In the genomic region with DNA sequence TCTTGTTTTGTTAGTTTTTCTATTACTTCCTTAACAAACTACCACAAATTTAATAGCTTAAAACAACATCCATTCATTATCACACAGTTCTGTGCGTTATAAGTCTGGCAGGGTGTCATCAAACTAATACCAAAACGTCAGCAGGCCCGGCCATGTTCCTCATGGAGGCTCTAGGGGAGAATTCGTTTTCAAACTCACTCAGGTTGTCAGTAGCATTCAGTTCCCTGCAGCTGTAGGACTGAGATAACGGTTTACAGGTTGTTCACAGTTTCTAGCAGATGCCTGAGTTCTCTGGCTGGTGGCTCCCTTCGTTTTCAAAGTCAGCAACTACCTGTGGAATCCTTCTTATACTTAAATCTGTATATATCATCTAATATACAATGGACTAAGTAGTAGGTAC, we compare ENCODE assay signal across 28 cellular contexts.
"Had no signal": no experiment of that assay in that cellular context is flagged by ENCODE, and none has a peak within 500 bp of the region (broad histone marks: within the 10 kb centered on the region; RNA-seq: fewer than 3 reads in every experiment).

No MANE protein-coding gene starts in this region.

- H3K4me2 ChIP-seq: hepatocyte had no signal

- H3K36me3 ChIP-seq: cardiac muscle cell, left lung, transverse colon, uterus, WERI-Rb-1 had no signal

- DNase-seq: activated CD4-positive, alpha-beta T cell treated with anti-CD3 and anti-CD28 coated beads for 1 hour; activated CD8-positive, alpha-beta memory T cell treated with anti-CD3 and anti-CD28 coated beads for 24 hours; activated CD8-positive, alpha-beta memory T cell treated with anti-CD3 and anti-CD28 coated beads, Interleukin-2, amount 50 U/mL, for 4 hours; activated gamma-delta T cell; activated naive CD4-positive, alpha-beta T cell treated with anti-CD3 and anti-CD28 coated beads, Interleukin-2, amount 50 U/mL, for 16 hours; activated naive CD8-positive, alpha-beta T cell treated with anti-CD3 and anti-CD28 coated beads, Interleukin-2, amount 50 U/mL, for 24 hours; activated T-cell treated with anti-CD3 and anti-CD28 coated beads, Interleukin-2, amount 50 U/mL, for 24 hours; body of pancreas; effector CD8-positive, alpha-beta T cell; foreskin melanocyte; glutamatergic neuron; immature natural killer cell; kidney glomerular epithelial cell; left lung; naive thymus-derived CD4-positive, alpha-beta T cell; small intestine; stimulated activated CD4-positive, alpha-beta T cell treated with anti-CD3 and anti-CD28 coated beads, Interleukin-2, amount 100 ng/mL, for 24 hours; SW 1271; transverse colon; uterus; WERI-Rb-1 had no signal

- H3K79me2 ChIP-seq: hepatocyte, parathyroid adenoma had no signal

- H3K4me1 ChIP-seq: parathyroid adenoma, uterus had no signal

- H3K4me3 Mint-ChIP-seq: activated naive CD8-positive, alpha-beta T cell treated with anti-CD3 and anti-CD28 coated beads, Interleukin-2, amount 50 U/mL, for 24 hours; activated T-cell treated with anti-CD3 and anti-CD28 coated beads, Interleukin-2, amount 50 U/mL, for 24 hours; stimulated activated effector memory CD8-positive, alpha-beta T cell treated with anti-CD3 and anti-CD28 coated beads, Interleukin-12 subunit alpha, Interleukin-12 subunit beta, amount 100 ng/mL, for 72 hours had no signal

- ATAC-seq: activated naive CD8-positive, alpha-beta T cell treated with anti-CD3 and anti-CD28 coated beads, Interleukin-2, amount 50 U/mL, for 24 hours; body of pancreas; left lung; naive thymus-derived CD4-positive, alpha-beta T cell; sciatic nerve; stimulated activated effector memory CD8-positive, alpha-beta T cell treated with anti-CD3 and anti-CD28 coated beads, Interleukin-12 subunit alpha, Interleukin-12 subunit beta, amount 100 ng/mL, for 72 hours had no signal

- H3K36me3 Mint-ChIP-seq: immature natural killer cell had no signal

- H3K4me3 ChIP-seq: body of pancreas, cardiac muscle cell, hepatocyte, left lung, lung, transverse colon, uterus had no signal

- H3K27ac Mint-ChIP-seq: activated naive CD8-positive, alpha-beta T cell treated with anti-CD3 and anti-CD28 coated beads, Interleukin-2, amount 50 U/mL, for 24 hours; activated T-cell treated with anti-CD3 and anti-CD28 coated beads, Interleukin-2, amount 50 U/mL, for 24 hours; stimulated activated effector memory CD8-positive, alpha-beta T cell treated with anti-CD3 and anti-CD28 coated beads, Interleukin-12 subunit alpha, Interleukin-12 subunit beta, amount 100 ng/mL, for 72 hours; T-helper 2 cell treated with Interferon-gamma antibody and Interleukin-4, amounts not matched to agents 5 μg/mL and 100 μg/mL, for 36 hours had no signal

- H3K9me3 ChIP-seq: body of pancreas, left lung, transverse colon, uterus had no signal

- H2AFZ ChIP-seq: hepatocyte, parathyroid adenoma had no signal

- H3K27ac ChIP-seq: body of pancreas, cardiac muscle cell, hepatocyte, left lung, parathyroid adenoma, transverse colon, uterus, WERI-Rb-1 had no signal

- H3K27me3 ChIP-seq: body of pancreas, hepatocyte, transverse colon, uterus had no signal

- H3K9me3 Mint-ChIP-seq: activated T-cell treated with anti-CD3 and anti-CD28 coated beads, Interleukin-2, amount 50 U/mL, for 24 hours; stimulated activated effector memory CD8-positive, alpha-beta T cell treated with anti-CD3 and anti-CD28 coated beads, Interleukin-12 subunit alpha, Interleukin-12 subunit beta, amount 100 ng/mL, for 72 hours; T-helper 2 cell treated with Interferon-gamma antibody and Interleukin-4, amounts not matched to agents 5 μg/mL and 100 μg/mL, for 36 hours had no signal

- H3K9ac ChIP-seq: parathyroid adenoma had no signal
